Comparison of ENCODE assay signal across 8 cellular contexts in the genomic region with DNA sequence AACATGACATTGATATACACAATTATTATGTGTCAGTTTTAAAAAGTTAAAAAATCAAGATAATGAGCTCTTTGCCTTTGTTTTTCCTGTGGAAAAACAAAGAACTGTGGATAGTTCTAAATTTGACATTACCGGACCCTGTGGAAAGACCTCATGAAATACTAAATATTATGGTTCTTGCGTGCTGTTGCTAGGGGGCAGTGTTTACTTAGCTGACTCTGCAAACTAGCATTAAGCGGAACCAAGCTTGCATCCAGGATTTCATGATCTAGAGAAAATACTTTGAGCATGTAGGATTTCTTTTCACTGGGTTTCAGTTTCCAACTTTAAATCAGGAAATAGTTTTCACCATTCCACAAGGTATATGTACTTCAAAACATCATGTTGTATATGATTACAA. TPM values are rescaled to one million over a fixed set of nuclear protein-coding genes. Genes with fewer than 3 reads are reported as not detected.
DNase-seq lines count a peak whose midpoint lies in the region; ATAC-seq and TF ChIP-seq lines count a peak whose summit lies in the region.

No MANE protein-coding gene starts in this region.

- TF ChIP-seq CTCF in AG10803 (conservative IDR thresholded peaks at IDR 0.05; ENCODE audit: low read length) (peak; percentile 60), foreskin keratinocyte (conservative IDR thresholded peaks at IDR 0.05) (peak; percentile 76), progenitor cell of endocrine pancreas (IDR thresholded peaks at IDR 0.05; ENCODE audit: unreplicated experiment) (peak; percentile 42)

- H3K27me3 ChIP-seq in foreskin keratinocyte = no peaks in the 10 kb centered on the region

- DNase-seq in AG10803 (ENCODE audit: low read depth) (peak; percentile 80), NCI-H1417 treated with DMSO at 0.1 percent for 48 hours (lab: John Stamatoyannopoulos, UW) (peak; percentile 33), SW480 (ENCODE audit: low spot score) (peak; percentile 61), foreskin keratinocyte (peak in 1 of 2 donors; percentile 22), progenitor cell of endocrine pancreas (ENCODE audit: low spot score, unreplicated experiment) (no peak)
- no peak for DNase-seq in effector CD4-positive, alpha-beta T cell

- no peak overlapping the region for H3K27ac Mint-ChIP-seq in progenitor cell of endocrine pancreas

- peak; percentile 71 for ATAC-seq in GM19351 (IDR thresholded peaks at IDR 0.05; ENCODE audit: unreplicated experiment)
- no peak for ATAC-seq in foreskin keratinocyte
- no peak for ATAC-seq in HG03442 (IDR thresholded peaks at IDR 0.05; ENCODE audit: unreplicated experiment)

- no peaks in the 10 kb centered on the region for H3K4me1 ChIP-seq in foreskin keratinocyte

- peaks cover 26% of the 10 kb centered on the region for H3K9me3 Mint-ChIP-seq in progenitor cell of endocrine pancreas (ENCODE audit: low read depth)

- no peak overlapping the region for H3K27ac ChIP-seq in foreskin keratinocyte

- no peak overlapping the region for H3K4me3 Mint-ChIP-seq in progenitor cell of endocrine pancreas (ENCODE audit: low read depth)

- H3K36me3 Mint-ChIP-seq in progenitor cell of endocrine pancreas (ENCODE audit: insufficient read depth) = peaks cover 13% of the 10 kb centered on the region

- H3K4me3 ChIP-seq in AG10803 (ENCODE audit: low read length) = no peak overlapping the region

- H3K4me1 Mint-ChIP-seq in progenitor cell of endocrine pancreas (ENCODE audit: low read depth) = peaks cover 4% of the 10 kb centered on the region

- H3K27me3 Mint-ChIP-seq in progenitor cell of endocrine pancreas = no peaks in the 10 kb centered on the region

RNA-seq across cellular contexts. Expression of a gene that starts 33.6 kb away (rescaled TPM):
- 0.35 and 0.44 TPM in 2 replicates for total RNA-seq in foreskin keratinocyte
- 0.10 and 0.12 TPM in 2 replicates for polyA plus RNA-seq in foreskin keratinocyte
- total RNA-seq in progenitor cell of endocrine pancreas = 14.1 and 15.2 TPM in 2 replicates

Comparison
In these comparisons a context has a peak if more than half of its experiments do, and no peak if none do; other contexts are left out.
1. DNase-seq: peak in AG10803 (single experiment), NCI-H1417 treated with DMSO at 0.1 percent for 48 hours (single experiment) and SW480 (single experiment); none in progenitor cell of endocrine pancreas (single experiment) and effector CD4-positive, alpha-beta T cell (single experiment).
2. RNA of a gene that starts 33.6 kb away (total RNA-seq): 14.1 to 15.2 TPM in progenitor cell of endocrine pancreas; 0.35 to 0.44 TPM in foreskin keratinocyte; every median in the first group is over 10 times any median in the second.
3. Peak in every context shown above with its lines, with median percentiles within 50 percentile points of each other: CTCF ChIP-seq.